14 cellular contexts compared by ENCODE assay signal in genomic region chr2:10045561-10046355, GRCh38. TPM values are rescaled to one million over a fixed set of nuclear protein-coding genes. Genes with fewer than 3 reads are reported as not detected.
DNase-seq lines count a peak whose midpoint lies in the region; ATAC-seq and TF ChIP-seq lines count a peak whose summit lies in the region.
"Had no signal": no experiment of that assay in that cellular context is flagged by ENCODE, and none has a peak within 500 bp of the region (broad histone marks: within the 10 kb centered on the region; RNA-seq: fewer than 3 reads in every experiment).

No MANE protein-coding gene starts in this region.

- POLR2A ChIA-PET in activated CD4-positive, alpha-beta T cell treated with anti-CD3 and anti-CD28 coated beads for 36 hours (lab: Charles Lee) = no interaction called here

- H3K4me1 ChIP-seq in body of pancreas (peaks cover 80% of the 10 kb centered on the region), right lobe of liver (peaks cover 0 to 60% (median 22%) of the 10 kb centered on the region in 4 donors), suprapubic skin (peaks cover 76% of the 10 kb centered on the region)
- H3K4me1 ChIP-seq: colonic mucosa had no signal

- H3K27ac ChIP-seq in body of pancreas (peak overlapping the region; percentile 98 to 100 (median 98)), right lobe of liver (peak overlapping the region; percentile 89 to 95 (median 94)), suprapubic skin (peak overlapping the region; percentile 99)
- H3K27ac ChIP-seq: colonic mucosa had no signal

- intact Hi-C loops in activated CD4-positive, alpha-beta T cell treated with anti-CD3 and anti-CD28 coated beads for 36 hours (cut with DNase I, micrococcal nuclease) = loop anchor here (2.0 to 10.0 kb wide), 3 partner anchors 248 to 491 kb away; partner anchors contain the start of genes ADAM17 (in 2 of the 2) and YWHAQ (in 1 of the 2)
- intact Hi-C loops in body of pancreas (cut with DNase I) = no loop called here
- intact Hi-C loops in right lobe of liver (cut with DNase I) = loop anchor here (5.0 kb wide), 1 partner anchor 58 kb away; no protein-coding TSS in a partner anchor

- H3K9me3 ChIP-seq in body of pancreas = no peaks in the 10 kb centered on the region
- H3K9me3 ChIP-seq in right lobe of liver = no peaks in the 10 kb centered on the region
- H3K9me3 ChIP-seq in suprapubic skin = no peaks in the 10 kb centered on the region
- H3K9me3 ChIP-seq: colonic mucosa had no signal

- TF ChIP-seq POLR2A in body of pancreas (IDR thresholded peaks at IDR 0.05) (peak; percentile 91 to 92 (median 91)), right lobe of liver (IDR thresholded peaks at IDR 0.05) (peak; percentile 96), suprapubic skin (IDR thresholded peaks at IDR 0.05) (no peak)

- H3K4me3 ChIP-seq in body of pancreas (no peak overlapping the region), right lobe of liver (peak overlapping the region; percentile 62 to 85 (median 81)), suprapubic skin (peak overlapping the region; percentile 56)
- H3K4me3 ChIP-seq: colonic mucosa had no signal

- H3K36me3 ChIP-seq in body of pancreas (replicated peaks in 1 of 2; ENCODE audit: insufficient read depth in 1 of 2, low read depth in 2 of 2) (peaks cover 0 to 15% of the 10 kb centered on the region in 2 donors), right lobe of liver (peaks cover 3 to 33% (median 18%) of the 10 kb centered on the region in 4 donors), suprapubic skin (peaks cover 33% of the 10 kb centered on the region)
- H3K36me3 ChIP-seq: colonic mucosa had no signal

- H3K4me1 Mint-ChIP-seq in activated CD4-positive, alpha-beta T cell treated with anti-CD3 and anti-CD28 coated beads for 36 hours = peaks cover 12% of the 10 kb centered on the region

- no peak for TF ChIP-seq EP300 in suprapubic skin (IDR thresholded peaks at IDR 0.05)

- TF ChIP-seq CTCF in body of pancreas (IDR thresholded peaks at IDR 0.05) (no peak), right lobe of liver (IDR thresholded peaks at IDR 0.05) (no peak), suprapubic skin (IDR thresholded peaks at IDR 0.05) (no peak)

- no peaks in the 10 kb centered on the region for H3K9me3 Mint-ChIP-seq in activated CD4-positive, alpha-beta T cell treated with anti-CD3 and anti-CD28 coated beads for 36 hours (ENCODE audit: low read depth)

- peaks cover 3% of the 10 kb centered on the region for H3K27me3 Mint-ChIP-seq in activated CD4-positive, alpha-beta T cell treated with anti-CD3 and anti-CD28 coated beads for 36 hours

- CTCF ChIA-PET in activated CD4-positive, alpha-beta T cell treated with anti-CD3 and anti-CD28 coated beads for 36 hours (lab: Charles Lee) = interaction anchor here (0.8 to 6.0 kb wide), 8 partner anchors 17 to 246 kb away, joined by 3 to 71 read pairs (median 4); partner anchors contain the start of gene TAF1B

- H3K36me3 Mint-ChIP-seq in activated CD4-positive, alpha-beta T cell treated with anti-CD3 and anti-CD28 coated beads for 36 hours (ENCODE audit: low read depth) = no peaks in the 10 kb centered on the region

- H3K4me3 Mint-ChIP-seq in activated CD4-positive, alpha-beta T cell treated with anti-CD3 and anti-CD28 coated beads for 36 hours = peak overlapping the region; percentile 42

- no peak for DNase-seq in activated CD4-positive, alpha-beta T cell treated with anti-CD3 and anti-CD28 coated beads for 36 hours
- DNase-seq in activated CD4-positive, alpha-beta T cell treated with anti-CD3 and anti-CD28 coated beads, Interleukin-2, amount 50 U/mL, for 48 hours = no peak
- DNase-seq in body of pancreas (peak; percentile 86 to 93 (median 92)), right lobe of liver (peak; percentile 88 to 92 (median 92)), suprapubic skin (ENCODE audit: low spot score in 2 of 2) (no peak), NK-92 (lab: John Stamatoyannopoulos, UW; ENCODE audit: unreplicated experiment) (no peak), SKM-1 treated with dmso at 0.1 percent for 144 hours (lab: John Stamatoyannopoulos, UW; ENCODE audit: unreplicated experiment) (no peak)
- DNase-seq: activated effector memory CD4-positive, alpha-beta T cell treated with Interleukin-2 at 50 U/mL for 16 hours; colonic mucosa; IMR-90; NCI-H2029 treated with DMSO at 0.1 percent for 48 hours had no signal

- H3K27me3 ChIP-seq in body of pancreas = no peaks in the 10 kb centered on the region
- H3K27me3 ChIP-seq in right lobe of liver = no peaks in the 10 kb centered on the region
- no peaks in the 10 kb centered on the region for H3K27me3 ChIP-seq in suprapubic skin
- H3K27me3 ChIP-seq: colonic mucosa had no signal

- H3K27ac Mint-ChIP-seq in activated CD4-positive, alpha-beta T cell treated with anti-CD3 and anti-CD28 coated beads for 36 hours = no peak overlapping the region

- 29 to 39% methylated on average over 16 to 20 of the region's 20 CpGs for WGBS in body of pancreas, 2 donors
- WGBS in right lobe of liver (ENCODE audit: insufficient coverage, low coverage, low lambda C conversion rate, missing lambda C conversion rate) = 22% methylated on average over 12 of the region's 20 CpGs
- 63% methylated on average over 20 of the region's 20 CpGs for WGBS in suprapubic skin

- ATAC-seq in activated CD4-positive, alpha-beta T cell treated with anti-CD3 and anti-CD28 coated beads for 36 hours = no peak
- ATAC-seq in body of pancreas (peak; percentile 22), right lobe of liver (peak; percentile 54 to 65 (median 60)), GM21619 (IDR thresholded peaks at IDR 0.05; ENCODE audit: unreplicated experiment) (no peak)
- ATAC-seq: Panc1 had no signal

RNA-seq across cellular contexts. Expression of gene KLF11, which starts 2.4 kb away (rescaled TPM):
- 1 to 10 TPM; 4.2 to 4.5 TPM for total RNA-seq in activated CD4-positive, alpha-beta T cell treated with anti-CD3 and anti-CD28 coated beads for 36 hours
- total RNA-seq in body of pancreas = 10 to 100 TPM; 25.7 to 32.6 TPM
- total RNA-seq in right lobe of liver = 10 to 100 TPM; 10.9 to 40.1 (median 27.8) TPM
- 10 to 100 TPM; 48.6 to 81.6 (median 58.8) TPM for total RNA-seq in suprapubic skin

RNA-seq across cellular contexts. Expression of gene CYS1, which starts 34.5 kb away (rescaled TPM):
- not detected for total RNA-seq in activated CD4-positive, alpha-beta T cell treated with anti-CD3 and anti-CD28 coated beads for 36 hours
- total RNA-seq in body of pancreas (10 to 100 TPM; 30.4 to 36.6 TPM), right lobe of liver (under 1 TPM; 0.26 to 0.99 (median 0.55) TPM), suprapubic skin (1 to 10 TPM in 1 of 4 donors, under 1 TPM in 1, not detected in 2; 0.32 to 1.8 TPM)
- total RNA-seq: lung microvascular endothelial cell had no signal

Comparison
In these comparisons a context has a peak if more than half of its experiments do, and no peak if none do; other contexts are left out.
1. ATAC-seq: peak in body of pancreas (single experiment) and right lobe of liver (4 of 4); none in activated CD4-positive, alpha-beta T cell treated with anti-CD3 and anti-CD28 coated beads for 36 hours (single experiment) and GM21619 (single experiment).
2. DNase-seq: peak in body of pancreas (4 of 4) and right lobe of liver (3 of 3); none in activated CD4-positive, alpha-beta T cell treated with anti-CD3 and anti-CD28 coated beads for 36 hours (single experiment), activated CD4-positive, alpha-beta T cell treated with anti-CD3 and anti-CD28 coated beads, Interleukin-2, amount 50 U/mL, for 48 hours (0 of 2), suprapubic skin (0 of 2), NK-92 (single experiment) and SKM-1 treated with dmso at 0.1 percent for 144 hours (single experiment).
3. H3K4me3 ChIP-seq: peak in right lobe of liver (3 of 3) and suprapubic skin (single experiment); none in body of pancreas (0 of 2).
4. POLR2A ChIP-seq: peak in body of pancreas (3 of 3) and right lobe of liver (single experiment); none in suprapubic skin (0 of 2).
5. RNA of gene CYS1, which starts 34.5 kb away (total RNA-seq): 30.4 to 36.6 TPM in body of pancreas; 0.26 to 0.99 TPM in right lobe of liver, 0.32 to 1.8 TPM in suprapubic skin and not detected in activated CD4-positive, alpha-beta T cell treated with anti-CD3 and anti-CD28 coated beads for 36 hours; every median in the first group is over 10 times any median in the second.
6. Peak in every context shown above with its lines, with median percentiles within 50 percentile points of each other: H3K27ac ChIP-seq.